ENCODE assay signal across 8 cellular contexts in the genomic region with DNA sequence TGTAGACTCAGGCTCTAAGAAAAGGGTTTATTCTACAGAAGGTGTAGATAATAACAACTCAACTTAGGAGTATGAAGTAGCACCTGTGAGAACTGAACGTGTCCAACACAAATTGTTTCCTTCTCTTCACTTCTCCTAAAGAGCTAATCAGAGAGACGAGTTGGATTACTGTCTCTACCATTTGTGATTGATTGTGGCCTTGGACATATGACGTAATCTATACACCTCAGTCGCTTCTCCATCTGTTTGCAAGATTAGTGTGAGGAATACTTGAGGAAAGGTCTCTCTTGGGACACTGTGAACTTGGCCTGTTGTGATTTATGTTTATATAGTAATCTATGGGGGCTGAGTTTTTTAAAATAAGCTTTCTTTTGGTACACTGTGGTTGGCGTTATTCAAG.
"Had no signal": no experiment of that assay in that cellular context is flagged by ENCODE, and none has a peak within 500 bp of the region (broad histone marks: within the 10 kb centered on the region; RNA-seq: fewer than 3 reads in every experiment).

No MANE protein-coding gene starts in this region.

- H3K27ac ChIP-seq: GM23248, HL-60 had no signal

- H3K9me3 ChIP-seq: HAP-1 had no signal

- DNase-seq: GM23248, GOT3, H7, HFFc6, KBM-7 had no signal

- H3K9ac ChIP-seq: GM23248 had no signal

- H3K4me1 ChIP-seq: HAP-1 had no signal

- H3K4me3 ChIP-seq: GM23248, HAP-1 had no signal

- ATAC-seq: HCT116 had no signal

- H3K36me3 ChIP-seq: HAP-1 had no signal

- H2AFZ ChIP-seq: GM23248 had no signal
